9 cellular contexts compared by ENCODE assay signal in genomic region chr19:50835785-50836542, GRCh38. TPM values are rescaled to one million over a fixed set of nuclear protein-coding genes. Genes with fewer than 3 reads are reported as not detected.
DNase-seq lines count a peak whose midpoint lies in the region; ATAC-seq lines count a peak whose summit lies in the region.
"Had no signal": no experiment of that assay in that cellular context is flagged by ENCODE, and none has a peak within 500 bp of the region (broad histone marks: within the 10 kb centered on the region; RNA-seq: fewer than 3 reads in every experiment).

No MANE protein-coding gene starts in this region.

- no peaks in the 10 kb centered on the region for H3K36me3 ChIP-seq in HAP-1 (replicated peaks)
- H3K36me3 ChIP-seq: uterus had no signal

- peak; percentile 97 for ATAC-seq in left lobe of liver

- H3K9me3 ChIP-seq in HAP-1, result no peaks in the 10 kb centered on the region
- H3K9me3 ChIP-seq: uterus had no signal

- H3K4me1 ChIP-seq in HAP-1, result peaks cover 3% of the 10 kb centered on the region

- peak overlapping the region; percentile 50 for H3K4me3 ChIP-seq in HAP-1

- in situ Hi-C loops in HAP-1 (cut with MboI; ENCODE audit: low sequenced_read_pairs), result no loop called here

- H3K27me3 ChIP-seq in HAP-1 (ENCODE audit: low read depth), result no peaks in the 10 kb centered on the region

- DNase-seq in GDM1 (lab: John Stamatoyannopoulos, UW) (peak; percentile 24), HAP-1 (ENCODE audit: low spot score in 2 of 2) (peak; percentile 61 to 88), NCI-H146 (lab: John Stamatoyannopoulos, UW) (peak; percentile 91), cerebellum (ENCODE audit: low spot score) (peak; percentile 64), left lobe of liver (ENCODE audit: low spot score) (peak; percentile 93), OCI-M2 (lab: John Stamatoyannopoulos, UW; ENCODE audit: unreplicated experiment) (no peak)
- DNase-seq in activated CD4-positive, CD25-positive, alpha-beta regulatory T cell treated with anti-CD3 and anti-CD28 coated beads, Interleukin-2, amount 50 U/mL, for 16 hours (ENCODE audit: low read depth, low spot score), result peak; percentile 46
- DNase-seq in stimulated activated CD4-positive, alpha-beta T cell treated with anti-CD3 and anti-CD28 coated beads, Interleukin-1b, Interleukin-23, amount 100 ng/mL, for 4 hours (ENCODE audit: low read depth in 2 of 2), result peak; percentile 51 to 76

RNA-seq across cellular contexts. Expression of gene KLK15, which starts 2.6 kb away (rescaled TPM):
- total RNA-seq in cerebellum (not detected), left lobe of liver (not detected)
- total RNA-seq: uterus had no signal

RNA-seq across cellular contexts. Expression of gene KLK1, which starts 12.4 kb away (rescaled TPM):
- total RNA-seq in cerebellum (not detected), left lobe of liver (0.75 TPM)

RNA-seq across cellular contexts. Expression of gene KLK3, which starts 18.8 kb away (rescaled TPM):
- total RNA-seq in cerebellum (not detected), left lobe of liver (not detected)

RNA-seq across cellular contexts. Expression of gene KLK2, which starts 37.3 kb away (rescaled TPM):
- total RNA-seq in cerebellum (0.09 TPM), left lobe of liver (not detected)

RNA-seq across cellular contexts. Expression of gene ACP4, which starts 45.7 kb away (rescaled TPM):
- total RNA-seq in cerebellum, result not detected
- total RNA-seq in left lobe of liver, result not detected
- total RNA-seq: uterus had no signal
